3 cellular contexts compared by ENCODE assay signal in the genomic region with DNA sequence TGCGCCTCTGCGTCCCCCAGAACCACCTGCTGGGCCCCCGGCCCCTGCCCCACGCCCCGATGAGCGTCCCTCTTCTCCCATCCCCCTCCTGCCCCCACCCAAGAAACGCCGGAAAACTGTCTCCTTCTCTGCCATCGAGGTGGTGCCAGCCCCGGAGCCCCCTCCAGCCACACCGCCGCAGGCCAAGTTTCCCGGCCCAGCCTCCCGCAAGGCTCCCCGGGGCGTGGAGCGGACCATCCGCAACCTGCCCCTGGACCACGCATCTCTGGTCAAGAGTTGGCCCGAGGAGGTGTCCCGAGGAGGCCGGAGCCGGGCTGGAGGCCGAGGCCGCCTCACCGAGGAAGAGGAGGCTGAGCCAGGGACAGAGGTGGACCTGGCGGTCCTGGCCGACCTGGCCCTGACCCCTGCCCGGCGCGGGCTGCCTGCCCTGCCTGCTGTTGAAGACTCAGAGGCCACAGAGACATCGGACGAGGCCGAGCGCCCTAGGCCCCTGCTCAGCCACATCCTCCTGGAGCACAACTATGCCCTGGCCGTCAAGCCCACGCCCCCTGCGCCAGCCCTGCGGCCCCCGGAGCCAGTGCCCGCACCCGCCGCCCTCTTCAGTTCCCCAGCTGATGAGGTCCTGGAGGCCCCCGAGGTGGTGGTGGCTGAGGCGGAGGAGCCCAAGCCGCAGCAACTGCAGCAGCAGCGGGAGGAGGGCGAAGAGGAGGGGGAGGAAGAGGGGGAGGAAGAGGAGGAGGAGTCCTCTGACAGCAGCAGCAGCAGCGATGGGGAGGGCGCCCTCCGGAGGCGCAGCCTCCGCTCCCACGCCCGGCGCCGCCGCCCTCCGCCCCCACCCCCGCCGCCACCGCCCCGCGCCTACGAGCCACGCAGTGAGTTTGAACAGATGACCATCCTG.
TF ChIP-seq lines count a peak whose summit lies in the region.

No MANE protein-coding gene starts in this region.

TF ChIP-seq in HEK293, 187 proteins besides CTCF, POLR2A, EP300 and RAD21 (continues in another document):
- no peak for TF ChIP-seq ZNF132 (tag by site-specific recombination; IDR thresholded peaks at IDR 0.05; ENCODE audit: borderline replicate concordance)
- no peak for TF ChIP-seq ZNF16 (tag by site-specific recombination; IDR thresholded peaks at IDR 0.05; ENCODE audit: low read depth)
- no peak for TF ChIP-seq SP7 (tag by site-specific recombination; IDR thresholded peaks at IDR 0.05)
- TF ChIP-seq WT1 (tag by site-specific recombination; IDR thresholded peaks at IDR 0.05) = no peak
- TF ChIP-seq, protein P1, sequence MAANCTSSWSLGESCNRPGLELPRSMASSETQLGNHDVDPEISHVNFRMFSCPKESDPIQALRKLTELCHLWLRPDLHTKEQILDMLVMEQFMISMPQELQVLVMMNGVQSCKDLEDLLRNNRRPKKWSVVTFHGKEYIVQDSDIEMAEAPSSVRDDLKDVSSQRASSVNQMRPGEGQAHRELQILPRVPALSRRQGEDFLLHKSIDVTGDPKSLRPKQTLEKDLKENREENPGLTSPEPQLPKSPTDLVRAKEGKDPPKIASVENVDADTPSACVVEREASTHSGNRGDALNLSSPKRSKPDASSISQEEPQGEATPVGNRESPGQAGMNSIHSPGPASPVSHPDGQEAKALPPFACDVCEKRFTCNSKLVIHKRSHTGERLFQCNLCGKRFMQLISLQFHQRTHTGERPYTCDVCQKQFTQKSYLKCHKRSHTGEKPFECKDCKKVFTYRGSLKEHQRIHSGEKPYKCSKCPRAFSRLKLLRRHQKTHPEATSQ (tag by site-specific recombination; IDR thresholded peaks at IDR 0.05) = no peak
- TF ChIP-seq, protein P2, sequence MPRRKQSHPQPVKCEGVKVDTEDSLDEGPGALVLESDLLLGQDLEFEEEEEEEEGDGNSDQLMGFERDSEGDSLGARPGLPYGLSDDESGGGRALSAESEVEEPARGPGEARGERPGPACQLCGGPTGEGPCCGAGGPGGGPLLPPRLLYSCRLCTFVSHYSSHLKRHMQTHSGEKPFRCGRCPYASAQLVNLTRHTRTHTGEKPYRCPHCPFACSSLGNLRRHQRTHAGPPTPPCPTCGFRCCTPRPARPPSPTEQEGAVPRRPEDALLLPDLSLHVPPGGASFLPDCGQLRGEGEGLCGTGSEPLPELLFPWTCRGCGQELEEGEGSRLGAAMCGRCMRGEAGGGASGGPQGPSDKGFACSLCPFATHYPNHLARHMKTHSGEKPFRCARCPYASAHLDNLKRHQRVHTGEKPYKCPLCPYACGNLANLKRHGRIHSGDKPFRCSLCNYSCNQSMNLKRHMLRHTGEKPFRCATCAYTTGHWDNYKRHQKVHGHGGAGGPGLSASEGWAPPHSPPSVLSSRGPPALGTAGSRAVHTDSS (tag by site-specific recombination; IDR thresholded peaks at IDR 0.05) = peak; percentile 71
- no peak for TF ChIP-seq OSR2 (tag by site-specific recombination; IDR thresholded peaks at IDR 0.05)
- no peak for TF ChIP-seq KLF7 (tag by site-specific recombination; IDR thresholded peaks at IDR 0.05; ENCODE audit: borderline replicate concordance)
- TF ChIP-seq ZNF221 (tag by site-specific recombination; IDR thresholded peaks at IDR 0.05; ENCODE audit: borderline replicate concordance) = no peak
- no peak for TF ChIP-seq ZNF211 (tag by site-specific recombination; IDR thresholded peaks at IDR 0.05; ENCODE audit: low read depth)
- no peak for TF ChIP-seq ZEB2 (tag by site-specific recombination; IDR thresholded peaks at IDR 0.05)
- TF ChIP-seq, protein P3, sequence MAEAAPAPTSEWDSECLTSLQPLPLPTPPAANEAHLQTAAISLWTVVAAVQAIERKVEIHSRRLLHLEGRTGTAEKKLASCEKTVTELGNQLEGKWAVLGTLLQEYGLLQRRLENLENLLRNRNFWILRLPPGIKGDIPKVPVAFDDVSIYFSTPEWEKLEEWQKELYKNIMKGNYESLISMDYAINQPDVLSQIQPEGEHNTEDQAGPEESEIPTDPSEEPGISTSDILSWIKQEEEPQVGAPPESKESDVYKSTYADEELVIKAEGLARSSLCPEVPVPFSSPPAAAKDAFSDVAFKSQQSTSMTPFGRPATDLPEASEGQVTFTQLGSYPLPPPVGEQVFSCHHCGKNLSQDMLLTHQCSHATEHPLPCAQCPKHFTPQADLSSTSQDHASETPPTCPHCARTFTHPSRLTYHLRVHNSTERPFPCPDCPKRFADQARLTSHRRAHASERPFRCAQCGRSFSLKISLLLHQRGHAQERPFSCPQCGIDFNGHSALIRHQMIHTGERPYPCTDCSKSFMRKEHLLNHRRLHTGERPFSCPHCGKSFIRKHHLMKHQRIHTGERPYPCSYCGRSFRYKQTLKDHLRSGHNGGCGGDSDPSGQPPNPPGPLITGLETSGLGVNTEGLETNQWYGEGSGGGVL (tag by site-specific recombination; IDR thresholded peaks at IDR 0.05) = no peak
- TF ChIP-seq ZNF24 (tag by site-specific recombination; IDR thresholded peaks at IDR 0.05) = no peak
- TF ChIP-seq ZFHX2 (tag by site-specific recombination; conservative IDR thresholded peaks at IDR 0.05) = peak; percentile 45; the same call in 1 of the 2 replicates
- no peak for TF ChIP-seq ZNF600 (tag by site-specific recombination; IDR thresholded peaks at IDR 0.05)
- no peak for TF ChIP-seq ZNF473 (tag by site-specific recombination; IDR thresholded peaks at IDR 0.05)
- TF ChIP-seq SALL2 (tag by site-specific recombination; IDR thresholded peaks at IDR 0.05; ENCODE audit: borderline replicate concordance) = no peak

TF ChIP-seq in WTC11, 78 proteins besides CTCF, POLR2A, EP300 and RAD21:
- TF ChIP-seq ZNF263 (CRISPR knock-in tag; IDR thresholded peaks at IDR 0.05; ENCODE audit: low read depth) (peak; percentile 87), ESRRA (CRISPR knock-in tag; IDR thresholded peaks at IDR 0.05; ENCODE audit: borderline replicate concordance) (no peak)
TF ChIP-seq in WTC11: peak in this region for 1.

TF ChIP-seq in HepG2, 621 proteins besides CTCF, POLR2A, EP300 and RAD21:
- TF ChIP-seq SIN3A (IDR thresholded peaks at IDR 0.05; ENCODE audit: borderline replicate concordance, low read depth, low read length) (no peak), FOSL1 (CRISPR knock-in tag; IDR thresholded peaks at IDR 0.05; ENCODE audit: borderline replicate concordance) (no peak), HNRNPK (IDR thresholded peaks at IDR 0.05; ENCODE audit: low read depth, low read length, poor library complexity, severe bottlenecking) (peak; percentile 69), AGO2 (optimal IDR thresholded peaks at IDR 0.05; ENCODE audit: low read depth, low read length) (peak; percentile 72), HNF4G (IDR thresholded peaks at IDR 0.05; ENCODE audit: borderline replicate concordance, low read depth, low read length) (no peak), HNF4G (CRISPR knock-in tag; IDR thresholded peaks at IDR 0.05; ENCODE audit: borderline replicate concordance, low read depth) (no peak), RBFOX2 (IDR thresholded peaks at IDR 0.05; ENCODE audit: low read depth, low read length) (peak; percentile 50; the same call in 1 of the 2 replicates)
- TF ChIP-seq, protein P4, sequence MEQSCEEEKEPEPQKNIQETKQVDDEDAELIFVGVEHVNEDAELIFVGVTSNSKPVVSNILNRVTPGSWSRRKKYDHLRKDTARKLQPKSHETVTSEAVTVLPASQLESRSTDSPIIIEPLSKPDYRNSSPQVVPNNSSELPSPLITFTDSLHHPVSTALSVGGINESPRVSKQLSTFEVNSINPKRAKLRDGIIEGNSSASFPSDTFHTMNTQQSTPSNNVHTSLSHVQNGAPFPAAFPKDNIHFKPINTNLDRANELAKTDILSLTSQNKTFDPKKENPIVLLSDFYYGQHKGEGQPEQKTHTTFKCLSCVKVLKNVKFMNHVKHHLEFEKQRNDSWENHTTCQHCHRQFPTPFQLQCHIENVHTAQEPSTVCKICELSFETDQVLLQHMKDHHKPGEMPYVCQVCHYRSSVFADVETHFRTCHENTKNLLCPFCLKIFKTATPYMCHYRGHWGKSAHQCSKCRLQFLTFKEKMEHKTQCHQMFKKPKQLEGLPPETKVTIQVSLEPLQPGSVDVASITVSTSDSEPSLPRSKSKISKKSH (CRISPR knock-in tag; IDR thresholded peaks at IDR 0.05; ENCODE audit: borderline replicate concordance) = 0 out of 2 replicates have a peak, but pooled peaks have one; percentile 16
